Comparison of ENCODE assay signal across 8 cellular contexts in genomic region chr7:47979145-47979831, GRCh38. TPM values are rescaled to one million over a fixed set of nuclear protein-coding genes. Genes with fewer than 3 reads are reported as not detected.
DNase-seq lines count a peak whose midpoint lies in the region; ATAC-seq and TF ChIP-seq lines count a peak whose summit lies in the region.

Gene HUS1, minus strand, starts transcription at chr7:47979615. Its CDS starts 96 bp downstream, at chr7:47979519.

- no peaks in the 10 kb centered on the region for H3K9me3 Mint-ChIP-seq in T-helper 1 cell treated with Interleukin-12 subunit alpha and Interleukin-12 subunit beta and Interleukin-4 antibody, amounts not matched to agents 30 μg/mL and 1 μg/mL, for 36 hours

- peaks cover 41% of the 10 kb centered on the region for H3K36me3 ChIP-seq in left ventricle myocardium inferior
- H3K36me3 ChIP-seq in prostate gland = no peaks in the 10 kb centered on the region

- H3K27ac Mint-ChIP-seq in T-helper 1 cell treated with Interleukin-12 subunit alpha and Interleukin-12 subunit beta and Interleukin-4 antibody, amounts not matched to agents 30 μg/mL and 1 μg/mL, for 36 hours = peak within 1 kb of the TSS; percentile 95

- H3K27me3 ChIP-seq in left ventricle myocardium inferior (ENCODE audit: low read depth) (no peaks in the 10 kb centered on the region), prostate gland (replicated peaks; ENCODE audit: insufficient read depth) (no peaks in the 10 kb centered on the region)

- H3K27ac ChIP-seq in left ventricle myocardium inferior (replicated peaks) (peak within 1 kb of the TSS; percentile 87), prostate gland (peak within 1 kb of the TSS; percentile 79 to 88)

- ATAC-seq in GM18498 (IDR thresholded peaks at IDR 0.05; ENCODE audit: unreplicated experiment) (peak; percentile 99), HG02884 (IDR thresholded peaks at IDR 0.05; ENCODE audit: unreplicated experiment) (peak; percentile 98)

- peak; percentile 53 for TF ChIP-seq POLR2A in prostate gland (IDR thresholded peaks at IDR 0.05)

- H3K9me3 ChIP-seq in left ventricle myocardium inferior (replicated peaks) = no peaks in the 10 kb centered on the region
- H3K9me3 ChIP-seq in prostate gland = no peaks in the 10 kb centered on the region

- no peaks in the 10 kb centered on the region for H3K27me3 Mint-ChIP-seq in T-helper 1 cell treated with Interleukin-12 subunit alpha and Interleukin-12 subunit beta and Interleukin-4 antibody, amounts not matched to agents 30 μg/mL and 1 μg/mL, for 36 hours (ENCODE audit: low read depth)

- no peak for TF ChIP-seq CTCF in left ventricle myocardium inferior (IDR thresholded peaks at IDR 0.05; ENCODE audit: borderline replicate concordance)
- TF ChIP-seq CTCF in prostate gland (IDR thresholded peaks at IDR 0.05) = peak in 1 of 4 experiments; percentile 12

- peak within 1 kb of the TSS; percentile 91 for H3K4me3 Mint-ChIP-seq in T-helper 1 cell treated with Interleukin-12 subunit alpha and Interleukin-12 subunit beta and Interleukin-4 antibody, amounts not matched to agents 30 μg/mL and 1 μg/mL, for 36 hours

- H3K36me3 Mint-ChIP-seq in T-helper 1 cell treated with Interleukin-12 subunit alpha and Interleukin-12 subunit beta and Interleukin-4 antibody, amounts not matched to agents 30 μg/mL and 1 μg/mL, for 36 hours (ENCODE audit: low read depth) = peaks cover 27% of the 10 kb centered on the region

- intact Hi-C loops in left ventricle myocardium inferior (cut with micrococcal nuclease) (no loop called here), prostate gland (cut with DNase I) (no loop called here)

- DNase-seq in NCI-H1694 treated with DMSO at 0.1 percent for 48 hours (lab: John Stamatoyannopoulos, UW) (peak; percentile 89), amniotic stem cell (lab: John Stamatoyannopoulos, UW) (peak; percentile 60), left ventricle myocardium inferior (peak; percentile 92), prostate gland (ENCODE audit: low spot score) (peak; percentile 68), ureter (ENCODE audit: low spot score) (peak; percentile 90)

- peak within 1 kb of the TSS; percentile 74 for H3K4me3 ChIP-seq in left ventricle myocardium inferior
- peak within 1 kb of the TSS; percentile 61 to 78 for H3K4me3 ChIP-seq in prostate gland

- peaks cover 18% of the 10 kb centered on the region for H3K4me1 Mint-ChIP-seq in T-helper 1 cell treated with Interleukin-12 subunit alpha and Interleukin-12 subunit beta and Interleukin-4 antibody, amounts not matched to agents 30 μg/mL and 1 μg/mL, for 36 hours (ENCODE audit: low read depth)

- H3K4me1 ChIP-seq in left ventricle myocardium inferior (peaks cover 33% of the 10 kb centered on the region), prostate gland (replicated peaks) (no peaks in the 10 kb centered on the region)

- WGBS in prostate gland = 1% methylated on average over 61 of the region's 62 CpGs

RNA-seq across cellular contexts. Expression of gene HUS1, which starts in this region (rescaled TPM):
- total RNA-seq in left ventricle myocardium inferior (26.4 TPM), prostate gland (10 to 100 TPM; 26.1 to 43.1 TPM), ureter (43.1 TPM)

Comparison
In these comparisons a context has a peak if more than half of its experiments do, and no peak if none do; other contexts are left out.
1. Peak in every context shown above with its lines: DNase-seq, ATAC-seq, H3K4me3 ChIP-seq and H3K27ac ChIP-seq.